14 cellular contexts compared by ENCODE assay signal in genomic region chr17:5582177-5582885, GRCh38. TPM values are rescaled to one million over a fixed set of nuclear protein-coding genes. Genes with fewer than 3 reads are reported as not detected.
DNase-seq lines count a peak whose midpoint lies in the region; ATAC-seq and TF ChIP-seq lines count a peak whose summit lies in the region.
"Had no signal": no experiment of that assay in that cellular context is flagged by ENCODE, and none has a peak within 500 bp of the region (broad histone marks: within the 10 kb centered on the region; RNA-seq: fewer than 3 reads in every experiment).

No MANE protein-coding gene starts in this region.

- H2BK120ac ChIP-seq in mesendoderm (ENCODE audit: low read depth, low read length), result no peak overlapping the region

- no peak overlapping the region for H2AK5ac ChIP-seq in mesendoderm (ENCODE audit: low read length)

- H3K79me2 ChIP-seq in mesendoderm (ENCODE audit: control insufficient read depth, insufficient read depth, low read length), result no peaks in the 10 kb centered on the region

- H4K8ac ChIP-seq in mesendoderm (ENCODE audit: low read depth, low read length), result no peak overlapping the region

- peaks cover 42 to 51% (median 51%) of the 10 kb centered on the region in 3 donors for H3K4me1 Mint-ChIP-seq in IgD-negative memory B cell
- H3K4me1 Mint-ChIP-seq in natural killer cell, result peaks cover 66 to 70% of the 10 kb centered on the region in 2 donors

- peak in 2 of 3 donors; percentile 11 to 34 for ATAC-seq in natural killer cell
- no peak for ATAC-seq in GM18868 (IDR thresholded peaks at IDR 0.05; ENCODE audit: unreplicated experiment)
- ATAC-seq in left lung, result no peak
- ATAC-seq: right cardiac atrium had no signal

- H3K4me1 ChIP-seq in left lung (peaks cover 10 to 64% of the 10 kb centered on the region in 2 donors), mesendoderm (ENCODE audit: control insufficient read depth, low read depth, low read length) (no peaks in the 10 kb centered on the region)

- H3K27ac Mint-ChIP-seq in IgD-negative memory B cell (peak overlapping the region; percentile 85 to 92 (median 87)), natural killer cell (peak overlapping the region; percentile 97 to 99)

- H3K79me1 ChIP-seq in mesendoderm (ENCODE audit: low read length), result no peaks in the 10 kb centered on the region

- H3K23ac ChIP-seq in mesendoderm (ENCODE audit: low read length), result no peak overlapping the region

- H3K4me3 ChIP-seq in coronary artery (peak overlapping the region; percentile 74), left lung (no peak overlapping the region), mesendoderm (ENCODE audit: low read length) (no peak overlapping the region)

- H2BK15ac ChIP-seq in mesendoderm (replicated peaks; ENCODE audit: low read depth), result no peak overlapping the region

- no peak overlapping the region for H3K56ac ChIP-seq in mesendoderm (ENCODE audit: low read length)

- no CpG with 5 or more reads among the region's 9 CpGs for WGBS in mesendoderm (ENCODE audit: extremely low coverage, insufficient coverage, low lambda C conversion rate)

- H4K5ac ChIP-seq in mesendoderm (ENCODE audit: low read length), result no peak overlapping the region

- TF ChIP-seq CTCF in coronary artery (IDR thresholded peaks at IDR 0.05) (no peak), natural killer cell (IDR thresholded peaks at IDR 0.05) (no peak), left lung (IDR thresholded peaks at IDR 0.05) (no peak)

- H3K4me2 ChIP-seq in mesendoderm (ENCODE audit: low read length), result no peak overlapping the region

- H3K27me3 Mint-ChIP-seq in IgD-negative memory B cell, result no peaks in the 10 kb centered on the region
- H3K27me3 Mint-ChIP-seq in natural killer cell (ENCODE audit: low read depth in 2 of 2), result no peaks in the 10 kb centered on the region

- no peak overlapping the region for H3K9ac ChIP-seq in mesendoderm (ENCODE audit: low read length)

- peaks cover 10% of the 10 kb centered on the region for H3K36me3 Mint-ChIP-seq in IgD-negative memory B cell
- peaks cover 21% of the 10 kb centered on the region for H3K36me3 Mint-ChIP-seq in natural killer cell
- H3K36me3 Mint-ChIP-seq: brain had no signal

- H3K27ac ChIP-seq in coronary artery (peak overlapping the region in 1 of 2 donors; percentile 19), left lung (peak overlapping the region in 1 of 2 donors; percentile 79), mesendoderm (ENCODE audit: low read depth, low read length) (no peak overlapping the region)

- H3K36me3 ChIP-seq in left lung (peaks cover 0 to 4% of the 10 kb centered on the region in 2 donors), mesendoderm (ENCODE audit: control insufficient read depth, insufficient read depth, low read length) (no peaks in the 10 kb centered on the region)

- H3K27me3 ChIP-seq in left lung, result no peaks in the 10 kb centered on the region
- H3K27me3 ChIP-seq in mesendoderm (ENCODE audit: insufficient read depth, low read length, poor library complexity), result no peaks in the 10 kb centered on the region

- H3K4ac ChIP-seq in mesendoderm (ENCODE audit: low read depth, low read length), result no peak overlapping the region

- H3K9me3 ChIP-seq in left lung, result no peaks in the 10 kb centered on the region

- H3K4me3 Mint-ChIP-seq in IgD-negative memory B cell, result peak overlapping the region; percentile 90 to 99 (median 97)
- peak overlapping the region; percentile 89 for H3K4me3 Mint-ChIP-seq in natural killer cell
- H3K4me3 Mint-ChIP-seq: brain had no signal

- no peak overlapping the region for H3K18ac ChIP-seq in mesendoderm (ENCODE audit: low read length)

- DNase-seq in CD1c-positive myeloid dendritic cell (ENCODE audit: extremely low spot score), result peak; percentile 43
- DNase-seq in coronary artery (ENCODE audit: low spot score), result no peak
- DNase-seq in natural killer cell, result no peak
- no peak for DNase-seq in OCI-M2 (lab: John Stamatoyannopoulos, UW; ENCODE audit: unreplicated experiment)
- no peak for DNase-seq in left lung
- DNase-seq in mesendoderm, result no peak
- DNase-seq: activated CD8-positive, alpha-beta memory T cell treated with anti-CD3 and anti-CD28 coated beads for 24 hours; hypothalamus; midbrain; NCI-H1092 had no signal

- intact Hi-C loops in natural killer cell (cut with micrococcal nuclease) (no loop called here), left lung (cut with DNase I) (no loop called here)

- H3K9me3 Mint-ChIP-seq in IgD-negative memory B cell, result no peaks in the 10 kb centered on the region
- no peaks in the 10 kb centered on the region for H3K9me3 Mint-ChIP-seq in natural killer cell

- H2BK5ac ChIP-seq in mesendoderm (ENCODE audit: low read length), result no peak overlapping the region

RNA-seq across cellular contexts. Expression of gene NLRP1, which starts 2.0 kb away (rescaled TPM):
- 24.3 TPM for polyA plus RNA-seq in IgD-negative memory B cell
- total RNA-seq in natural killer cell (100 to 1,000 TPM; 206 to 237 (median 209) TPM), left lung (10 to 100 TPM; 16.1 to 19.9 TPM)
- polyA plus RNA-seq in mesendoderm (2013, experiment 1 of 2), result 1.7 TPM
- 1.4 TPM for polyA plus RNA-seq in mesendoderm (2013, experiment 2 of 2)

Comparison
In these comparisons a context has a peak if more than half of its experiments do, and no peak if none do; other contexts are left out.
1. ATAC-seq: peak in natural killer cell (2 of 3); none in GM18868 (single experiment) and left lung (single experiment).
2. RNA of gene NLRP1, which starts 2.0 kb away (total RNA-seq): 206 to 237 TPM in natural killer cell; 16.1 to 19.9 TPM in left lung; every median in the first group is over 4 times any median in the second.